Comparison of ENCODE assay signal across 12 cellular contexts in the genomic region with DNA sequence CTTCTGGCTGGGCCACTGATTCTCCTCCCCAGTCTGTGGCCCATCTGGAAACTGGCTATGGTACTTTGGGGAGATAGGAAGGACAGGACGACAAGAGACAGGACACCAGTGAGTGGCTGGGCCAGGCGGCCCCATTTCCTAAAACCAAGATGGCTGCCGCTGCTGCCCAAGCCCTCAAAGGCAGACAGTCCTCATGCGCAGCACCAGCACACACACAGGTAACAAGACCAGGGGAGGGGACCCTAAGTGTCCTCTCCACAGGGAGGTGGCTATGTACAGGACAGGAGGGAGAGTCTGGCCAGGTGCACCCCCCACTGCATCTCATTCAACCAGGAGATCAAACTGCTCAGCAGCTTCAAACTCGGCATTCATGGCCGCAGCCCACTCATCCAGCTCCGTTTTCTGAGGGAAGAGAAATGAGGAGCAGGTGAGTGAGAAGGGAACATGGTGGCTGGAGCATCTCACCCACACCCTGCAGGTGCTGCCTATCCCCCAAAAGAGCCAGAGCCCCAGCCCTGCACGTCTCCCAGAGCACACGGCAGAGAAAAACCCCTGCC. TPM values are rescaled to one million over a fixed set of nuclear protein-coding genes. Genes with fewer than 3 reads are reported as not detected.
DNase-seq lines count a peak whose midpoint lies in the region; ATAC-seq and TF ChIP-seq lines count a peak whose summit lies in the region.
"Had no signal": no experiment of that assay in that cellular context is flagged by ENCODE, and none has a peak within 500 bp of the region (broad histone marks: within the 10 kb centered on the region; RNA-seq: fewer than 3 reads in every experiment).

No MANE protein-coding gene starts in this region.

- H3K27me3 Mint-ChIP-seq in activated CD4-positive, alpha-beta T cell treated with anti-CD3 and anti-CD28 coated beads for 36 hours, result no peaks in the 10 kb centered on the region
- H3K27me3 Mint-ChIP-seq in memory B cell, result no peaks in the 10 kb centered on the region
- H3K27me3 Mint-ChIP-seq: effector memory CD8-positive, alpha-beta T cell; T-cell had no signal

- H3F3A ChIP-seq in MM.1S (ENCODE audit: insufficient read depth, low read length), result peaks cover 18% of the 10 kb centered on the region; the same call in 1 of the 2 replicates

- no peaks in the 10 kb centered on the region for H3K9me3 Mint-ChIP-seq in activated CD4-positive, alpha-beta T cell treated with anti-CD3 and anti-CD28 coated beads for 36 hours (ENCODE audit: low read depth)
- no peaks in the 10 kb centered on the region for H3K9me3 Mint-ChIP-seq in memory B cell
- H3K9me3 Mint-ChIP-seq: effector memory CD8-positive, alpha-beta T cell; nephron; T-cell had no signal

- peak overlapping the region; percentile 12; the same call in 1 of the 2 replicates for H3K4me2 ChIP-seq in MM.1S (ENCODE audit: low read depth, low read length)
- H3K4me2 ChIP-seq: smooth muscle cell had no signal

- H3K4me1 Mint-ChIP-seq in activated CD4-positive, alpha-beta T cell treated with anti-CD3 and anti-CD28 coated beads for 36 hours, result peaks cover 35% of the 10 kb centered on the region
- peaks cover 17% of the 10 kb centered on the region for H3K4me1 Mint-ChIP-seq in memory B cell

- H2AFZ ChIP-seq in MM.1S (ENCODE audit: low read length), result no peak overlapping the region

- H3K9me2 ChIP-seq in MM.1S (replicated peaks; ENCODE audit: insufficient read depth, low read length), result no peaks in the 10 kb centered on the region

- TF ChIP-seq CTCF in MM.1S (IDR thresholded peaks at IDR 0.05; ENCODE audit: low read length), result no peak

- H3K79me2 ChIP-seq in MM.1S (ENCODE audit: low read length), result peaks cover 70% of the 10 kb centered on the region

- H3K27ac ChIP-seq in MM.1S (ENCODE audit: low read length), result peak overlapping the region; percentile 37; the same call in 1 of the 2 replicates

- POLR2A ChIA-PET in activated CD4-positive, alpha-beta T cell treated with anti-CD3 and anti-CD28 coated beads for 36 hours (lab: Charles Lee), result interaction anchor here (0.6 to 0.9 kb wide), 3 partner anchors 9 to 69 kb away, joined by 3 read pairs; no protein-coding TSS in a partner anchor

- CTCF ChIA-PET in activated CD4-positive, alpha-beta T cell treated with anti-CD3 and anti-CD28 coated beads for 36 hours (lab: Charles Lee), result interaction anchor here (0.5 to 1.0 kb wide), 3 partner anchors 16 to 131 kb away, joined by 3 to 4 read pairs (median 3); no protein-coding TSS in a partner anchor

- peak overlapping the region; percentile 7 for H3K27ac Mint-ChIP-seq in activated CD4-positive, alpha-beta T cell treated with anti-CD3 and anti-CD28 coated beads for 36 hours
- H3K27ac Mint-ChIP-seq in memory B cell, result peak overlapping the region; percentile 69
- H3K27ac Mint-ChIP-seq: nephron had no signal

- intact Hi-C loops in activated CD4-positive, alpha-beta T cell treated with anti-CD3 and anti-CD28 coated beads for 36 hours (cut with DNase I, micrococcal nuclease), result loop anchor here (1.0 kb wide), 1 partner anchor 66 kb away; no protein-coding TSS in a partner anchor

- peaks cover 69% of the 10 kb centered on the region for H3K36me3 Mint-ChIP-seq in activated CD4-positive, alpha-beta T cell treated with anti-CD3 and anti-CD28 coated beads for 36 hours (ENCODE audit: low read depth)
- no peaks in the 10 kb centered on the region for H3K36me3 Mint-ChIP-seq in memory B cell
- H3K36me3 Mint-ChIP-seq: T-cell had no signal

- H3K4me1 ChIP-seq in MM.1S (ENCODE audit: low read length), result peaks cover 30% of the 10 kb centered on the region

- 0 out of 2 replicates have a peak, but pooled peaks cover 6% of the 10 kb centered on the region for H3K36me3 ChIP-seq in MM.1S (replicated peaks; ENCODE audit: insufficient read depth, low read length)

- ATAC-seq in activated CD4-positive, alpha-beta T cell treated with anti-CD3 and anti-CD28 coated beads for 36 hours, result no peak
- no peak for ATAC-seq in memory B cell (ENCODE audit: low read depth)
- ATAC-seq in GM18873 (IDR thresholded peaks at IDR 0.05; ENCODE audit: low FRiP score, unreplicated experiment), result no peak
- ATAC-seq in HG02763 (IDR thresholded peaks at IDR 0.05; ENCODE audit: unreplicated experiment), result no peak

- H3K9ac ChIP-seq in MM.1S (ENCODE audit: low read length), result no peak overlapping the region

- no peak overlapping the region for H3K4me3 ChIP-seq in MM.1S (ENCODE audit: low read length)
- H3K4me3 ChIP-seq: smooth muscle cell had no signal

- H3K4me3 Mint-ChIP-seq in activated CD4-positive, alpha-beta T cell treated with anti-CD3 and anti-CD28 coated beads for 36 hours, result no peak overlapping the region
- no peak overlapping the region for H3K4me3 Mint-ChIP-seq in memory B cell
- H3K4me3 Mint-ChIP-seq: effector memory CD8-positive, alpha-beta T cell; T-cell had no signal

- no peaks in the 10 kb centered on the region for H3K27me3 ChIP-seq in MM.1S (replicated peaks; ENCODE audit: insufficient read depth, low read length)

- DNase-seq in activated CD4-positive, alpha-beta T cell treated with anti-CD3 and anti-CD28 coated beads for 36 hours, result no peak
- no peak for DNase-seq in activated CD4-positive, alpha-beta T cell treated with anti-CD3 and anti-CD28 coated beads for 4 hours
- DNase-seq in MM.1S (no peak), memory B cell (ENCODE audit: low spot score in 2 of 2) (no peak)
- DNase-seq: NCI-H2107 had no signal

- no peaks in the 10 kb centered on the region for H3K9me3 ChIP-seq in MM.1S (replicated peaks; ENCODE audit: insufficient read depth, low read length)

- H4K20me1 ChIP-seq in MM.1S (ENCODE audit: insufficient read depth, low read length), result no peaks in the 10 kb centered on the region

RNA-seq across cellular contexts. Expression of gene CDCA5, which starts 5.0 kb away (rescaled TPM):
- 100 to 1,000 TPM; 111 to 119 TPM for total RNA-seq in activated CD4-positive, alpha-beta T cell treated with anti-CD3 and anti-CD28 coated beads for 36 hours

RNA-seq across cellular contexts. Expression of gene ZFPL1, which starts 5.2 kb away (rescaled TPM):
- 10 to 100 TPM; 24.2 to 31.8 TPM for total RNA-seq in activated CD4-positive, alpha-beta T cell treated with anti-CD3 and anti-CD28 coated beads for 36 hours

RNA-seq across cellular contexts. Expression of gene VPS51, which starts 17.1 kb away (rescaled TPM):
- total RNA-seq in activated CD4-positive, alpha-beta T cell treated with anti-CD3 and anti-CD28 coated beads for 36 hours, result 100 to 1,000 TPM in 1 of 2 experiments, 10 to 100 TPM in 1; 94.3 to 123 TPM

RNA-seq across cellular contexts. Expression of gene NAALADL1, which starts 20.5 kb away (rescaled TPM):
- 10 to 100 TPM; 11.7 to 13.6 TPM for total RNA-seq in activated CD4-positive, alpha-beta T cell treated with anti-CD3 and anti-CD28 coated beads for 36 hours
- total RNA-seq: astrocyte had no signal

RNA-seq across cellular contexts. Expression of gene TM7SF2, which starts 32.8 kb away (rescaled TPM):
- 10 to 100 TPM; 17.4 to 18.1 TPM for total RNA-seq in activated CD4-positive, alpha-beta T cell treated with anti-CD3 and anti-CD28 coated beads for 36 hours
